22 cellular contexts compared by ENCODE assay signal in the genomic region with DNA sequence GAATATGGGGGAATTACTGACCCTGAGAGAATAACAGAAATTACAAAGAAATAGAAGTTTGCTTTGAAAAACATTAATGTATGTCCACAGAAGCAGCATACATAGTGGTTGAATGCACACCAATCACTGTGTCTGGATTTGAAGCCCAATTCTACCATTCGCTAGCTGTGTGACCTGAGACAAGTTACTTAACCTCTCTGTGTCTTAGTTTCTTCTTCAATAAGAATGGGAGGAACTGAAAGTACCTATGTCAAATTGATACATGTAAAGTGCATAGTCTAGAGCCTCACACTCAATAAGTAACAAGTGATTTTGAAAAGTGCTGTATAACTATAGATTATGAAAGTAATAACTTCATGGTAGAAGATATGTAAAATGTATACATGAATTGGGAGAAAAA.
DNase-seq lines count a peak whose midpoint lies in the region; ATAC-seq and TF ChIP-seq lines count a peak whose summit lies in the region.
"Had no signal": no experiment of that assay in that cellular context is flagged by ENCODE, and none has a peak within 500 bp of the region (broad histone marks: within the 10 kb centered on the region; RNA-seq: fewer than 3 reads in every experiment).

No MANE protein-coding gene starts in this region.

- peak overlapping the region; percentile 57 to 73 (median 68) for H3K4me3 Mint-ChIP-seq in CD4-positive, CD25-positive, alpha-beta regulatory T cell
- peak overlapping the region; percentile 38 for H3K4me3 Mint-ChIP-seq in activated naive CD8-positive, alpha-beta T cell treated with anti-CD3 and anti-CD28 coated beads, Interleukin-2, amount 10 ng/mL, durations not matched to agents 7 days and 5 days
- H3K4me3 Mint-ChIP-seq in naive thymus-derived CD8-positive, alpha-beta T cell, result peak overlapping the region in 9 of 10 donors; percentile 45 to 71 (median 64)
- H3K4me3 Mint-ChIP-seq: brain; dendritic cell treated with granulocyte-macrophage colony-stimulating factor and Interleukin-4, amounts not matched to agents 40 ng/mL and 50 ng/mL, for 4 days; T-helper 1 cell treated with Interleukin-12 subunit alpha and Interleukin-12 subunit beta and Interleukin-4 antibody, amounts not matched to agents 30 μg/mL and 1 μg/mL, for 36 hours had no signal

- H3K27me3 Mint-ChIP-seq in CD4-positive, CD25-positive, alpha-beta regulatory T cell, result no peaks in the 10 kb centered on the region
- H3K27me3 Mint-ChIP-seq in activated naive CD8-positive, alpha-beta T cell treated with anti-CD3 and anti-CD28 coated beads, Interleukin-2, amount 10 ng/mL, durations not matched to agents 7 days and 5 days, result no peaks in the 10 kb centered on the region
- no peaks in the 10 kb centered on the region for H3K27me3 Mint-ChIP-seq in naive thymus-derived CD8-positive, alpha-beta T cell
- H3K27me3 Mint-ChIP-seq: dendritic cell treated with granulocyte-macrophage colony-stimulating factor and Interleukin-4, amounts not matched to agents 40 ng/mL and 50 ng/mL, for 4 days had no signal

- intact Hi-C loops in lower lobe of right lung (cut with DNase I), result loop anchor here (10.0 kb wide), 1 partner anchor 61 kb away; no protein-coding TSS in a partner anchor

- H3K27ac ChIP-seq in CD4-positive, CD25-positive, alpha-beta regulatory T cell (ENCODE audit: insufficient read depth, low read length, poor library complexity, severe bottlenecking), result peak overlapping the region; percentile 28
- H3K27ac ChIP-seq in DND-41 (ENCODE audit: low read length) (no peak overlapping the region), lower lobe of right lung (no peak overlapping the region)

- H3K27ac Mint-ChIP-seq in CD4-positive, CD25-positive, alpha-beta regulatory T cell, result peak overlapping the region; percentile 13 to 94 (median 88)
- peak overlapping the region; percentile 69 for H3K27ac Mint-ChIP-seq in activated naive CD8-positive, alpha-beta T cell treated with anti-CD3 and anti-CD28 coated beads, Interleukin-2, amount 10 ng/mL, durations not matched to agents 7 days and 5 days
- H3K27ac Mint-ChIP-seq in naive thymus-derived CD8-positive, alpha-beta T cell, result peak overlapping the region; percentile 9 to 95 (median 82)
- H3K27ac Mint-ChIP-seq: brain; dendritic cell treated with granulocyte-macrophage colony-stimulating factor and Interleukin-4, amounts not matched to agents 40 ng/mL and 50 ng/mL, for 4 days; T-helper 1 cell treated with Interleukin-12 subunit alpha and Interleukin-12 subunit beta and Interleukin-4 antibody, amounts not matched to agents 30 μg/mL and 1 μg/mL, for 36 hours had no signal

- H4K20me1 ChIP-seq in DND-41 (ENCODE audit: insufficient read depth, low read length), result peaks cover 19% of the 10 kb centered on the region

- POLR2A ChIA-PET in activated naive CD8-positive, alpha-beta T cell treated with anti-CD3 and anti-CD28 coated beads, Interleukin-2, amount 10 ng/mL, durations not matched to agents 7 days and 5 days (lab: Charles Lee), result no interaction called here
- POLR2A ChIA-PET in naive thymus-derived CD8-positive, alpha-beta T cell (lab: Charles Lee), result no interaction called here

- H3K36me3 ChIP-seq in CD4-positive, CD25-positive, alpha-beta regulatory T cell (ENCODE audit: control insufficient read depth, insufficient read depth, low read length), result peaks cover 10% of the 10 kb centered on the region
- H3K36me3 ChIP-seq in DND-41 (ENCODE audit: insufficient read depth, low read length) (0 out of 2 replicates have a peak, but pooled peaks cover under 1% of the 10 kb centered on the region), lower lobe of right lung (no peaks in the 10 kb centered on the region)
- H3K36me3 ChIP-seq: thyroid gland had no signal

- peaks cover 18% of the 10 kb centered on the region for H3K36me3 Mint-ChIP-seq in CD4-positive, CD25-positive, alpha-beta regulatory T cell
- H3K36me3 Mint-ChIP-seq in activated naive CD8-positive, alpha-beta T cell treated with anti-CD3 and anti-CD28 coated beads, Interleukin-2, amount 10 ng/mL, durations not matched to agents 7 days and 5 days, result peaks cover 16% of the 10 kb centered on the region
- H3K36me3 Mint-ChIP-seq in naive thymus-derived CD8-positive, alpha-beta T cell, result peaks cover 0 to 34% (median 2%) of the 10 kb centered on the region in 3 donors
- H3K36me3 Mint-ChIP-seq: brain had no signal

- peak in 1 of 3 donors; percentile 40 for DNase-seq in CD4-positive, CD25-positive, alpha-beta regulatory T cell
- DNase-seq in DND-41, result no peak
- DNase-seq in activated naive CD8-positive, alpha-beta T cell treated with anti-CD3 and anti-CD28 coated beads, Interleukin-2, amount 10 ng/mL, durations not matched to agents 7 days and 5 days, result no peak
- no peak for DNase-seq in naive thymus-derived CD8-positive, alpha-beta T cell
- DNase-seq in dedifferentiated amniotic fluid mesenchymal stem cell (ENCODE audit: extremely low spot score), result no peak
- no peak for DNase-seq in lower lobe of right lung
- no peak for DNase-seq in T-helper 1 cell
- DNase-seq: activated CD4-positive, CD25-positive, alpha-beta regulatory T cell treated with anti-CD3 and anti-CD28 coated beads, Interleukin-2, amount 50 U/mL, for 72 hours; DMS53; foreskin melanocyte; GOT3; mucosa of descending colon; MV-4-11; NCI-H2029 treated with DMSO at 0.1 percent for 48 hours; NCI-H510A; SHP77; stimulated activated CD4-positive, alpha-beta T cell treated with anti-CD3 and anti-CD28 coated beads, Interleukin-1b, Interleukin-23, amount 100 ng/mL, for 48 hours; thyroid gland had no signal

- peak overlapping the region; percentile 56 for H3K4me3 ChIP-seq in CD4-positive, CD25-positive, alpha-beta regulatory T cell (ENCODE audit: low read depth, low read length)
- H3K4me3 ChIP-seq in DND-41 (ENCODE audit: low read depth in 1 of 2, low read length in 2 of 2), result no peak overlapping the region
- no peak overlapping the region for H3K4me3 ChIP-seq in lower lobe of right lung
- H3K4me3 ChIP-seq: mucosa of descending colon, thyroid gland had no signal

- H3K27me3 ChIP-seq in CD4-positive, CD25-positive, alpha-beta regulatory T cell (ENCODE audit: control insufficient read depth, insufficient read depth, low read length), result no peaks in the 10 kb centered on the region
- H3K27me3 ChIP-seq in DND-41 (ENCODE audit: insufficient read depth, low read length, poor library complexity) (no peaks in the 10 kb centered on the region), lower lobe of right lung (ENCODE audit: low read depth) (no peaks in the 10 kb centered on the region)
- H3K27me3 ChIP-seq: thyroid gland had no signal

- TF ChIP-seq CTCF in DND-41 (IDR thresholded peaks at IDR 0.05; ENCODE audit: borderline replicate concordance, extremely low read depth, low read length, poor library complexity, severe bottlenecking) (no peak), lower lobe of right lung (IDR thresholded peaks at IDR 0.05) (no peak)

- no peak for ATAC-seq in CD4-positive, CD25-positive, alpha-beta regulatory T cell (ENCODE audit: low read depth in 2 of 2)
- ATAC-seq in DND-41 (ENCODE audit: insufficient read depth, low read depth) (no peak), GM19324 (IDR thresholded peaks at IDR 0.05; ENCODE audit: low FRiP score, unreplicated experiment) (no peak), lower lobe of right lung (no peak)
- ATAC-seq in activated naive CD8-positive, alpha-beta T cell treated with anti-CD3 and anti-CD28 coated beads, Interleukin-2, amount 10 ng/mL, durations not matched to agents 7 days and 5 days (ENCODE audit: low read depth), result no peak
- ATAC-seq in naive thymus-derived CD8-positive, alpha-beta T cell, result no peak
- ATAC-seq: mucosa of descending colon had no signal

- no peaks in the 10 kb centered on the region for H3K9me3 ChIP-seq in CD4-positive, CD25-positive, alpha-beta regulatory T cell (ENCODE audit: control insufficient read depth in 2 of 2, low read length in 2 of 2)
- no peaks in the 10 kb centered on the region for H3K9me3 ChIP-seq in DND-41 (ENCODE audit: insufficient read depth, low read length, severe bottlenecking)
- no peaks in the 10 kb centered on the region for H3K9me3 ChIP-seq in lower lobe of right lung
- H3K9me3 ChIP-seq: mucosa of descending colon, thyroid gland had no signal

- no peak overlapping the region for H2AFZ ChIP-seq in DND-41 (ENCODE audit: low read depth, low read length)

- H3K79me2 ChIP-seq in DND-41 (ENCODE audit: insufficient read depth, low read length), result peaks cover 99% of the 10 kb centered on the region

- 0 out of 2 replicates have a peak overlapping the region, but pooled peaks have one; percentile 5 for H3K4me2 ChIP-seq in DND-41 (ENCODE audit: insufficient read depth, low read length)

- H3K9me3 Mint-ChIP-seq in CD4-positive, CD25-positive, alpha-beta regulatory T cell, result no peaks in the 10 kb centered on the region
- H3K9me3 Mint-ChIP-seq in activated naive CD8-positive, alpha-beta T cell treated with anti-CD3 and anti-CD28 coated beads, Interleukin-2, amount 10 ng/mL, durations not matched to agents 7 days and 5 days, result no peaks in the 10 kb centered on the region
- H3K9me3 Mint-ChIP-seq in naive thymus-derived CD8-positive, alpha-beta T cell, result no peaks in the 10 kb centered on the region
- H3K9me3 Mint-ChIP-seq: brain; dendritic cell treated with granulocyte-macrophage colony-stimulating factor and Interleukin-4, amounts not matched to agents 40 ng/mL and 50 ng/mL, for 4 days; T-helper 1 cell treated with Interleukin-12 subunit alpha and Interleukin-12 subunit beta and Interleukin-4 antibody, amounts not matched to agents 30 μg/mL and 1 μg/mL, for 36 hours had no signal

- H3K4me1 Mint-ChIP-seq in CD4-positive, CD25-positive, alpha-beta regulatory T cell, result peaks cover 50 to 79% (median 58%) of the 10 kb centered on the region in 4 donors
- H3K4me1 Mint-ChIP-seq in activated naive CD8-positive, alpha-beta T cell treated with anti-CD3 and anti-CD28 coated beads, Interleukin-2, amount 10 ng/mL, durations not matched to agents 7 days and 5 days, result peaks cover 59% of the 10 kb centered on the region
- peaks cover 42 to 88% (median 80%) of the 10 kb centered on the region in 4 donors for H3K4me1 Mint-ChIP-seq in naive thymus-derived CD8-positive, alpha-beta T cell

- peaks cover 46% of the 10 kb centered on the region for H3K4me1 ChIP-seq in CD4-positive, CD25-positive, alpha-beta regulatory T cell (ENCODE audit: control insufficient read depth, insufficient read depth, low read length, poor library complexity, severe bottlenecking)
- H3K4me1 ChIP-seq in DND-41 (ENCODE audit: insufficient read depth, low read length), result peaks cover 35% of the 10 kb centered on the region
- H3K4me1 ChIP-seq in lower lobe of right lung, result peaks cover 29% of the 10 kb centered on the region

- no peak overlapping the region for H3K9ac ChIP-seq in DND-41 (ENCODE audit: low read depth, low read length)
